ENCODE assay signal across 13 cellular contexts in genomic region chr1:223709598-223709997, GRCh38. TPM values are rescaled to one million over a fixed set of nuclear protein-coding genes. Genes with fewer than 3 reads are reported as not detected.
A peak's percentile ranks its signal among the peaks of the same experiment; 100 is the strongest.
DNase-seq lines count a peak whose midpoint lies in the region; ATAC-seq, FAIRE-seq and TF ChIP-seq lines count a peak whose summit lies in the region.
"Had no signal": no experiment of that assay in that cellular context is flagged by ENCODE, and none has a peak within 500 bp of the region (broad histone marks: within the 10 kb centered on the region; RNA-seq: fewer than 3 reads in every experiment).

No MANE protein-coding gene starts in this region.

- no peak overlapping the region for H3K27ac ChIP-seq in neural progenitor cell
- H3K27ac ChIP-seq: Peyer's patch had no signal

- H3F3A ChIP-seq in Loucy (ENCODE audit: low read depth) (no peaks in the 10 kb centered on the region), neural progenitor cell (ENCODE audit: low read depth) (peaks cover 4% of the 10 kb centered on the region)

- H3K9me3 Mint-ChIP-seq in neural progenitor cell = no peaks in the 10 kb centered on the region
- H3K9me3 Mint-ChIP-seq: activated B cell treated with CpG ODN at 0.5 μM for 24 hours; activated T-cell treated with anti-CD3 and anti-CD28 coated beads, Interleukin-2, amount 50 U/mL, for 72 hours; naive B cell had no signal

- TF ChIP-seq CTCF in D721Med (IDR thresholded peaks at IDR 0.05; ENCODE audit: insufficient read depth, missing control alignments) (peak; percentile 5), Loucy (conservative IDR thresholded peaks at IDR 0.05; ENCODE audit: low read length) (peak; percentile 55), cardiac fibroblast (IDR thresholded peaks at IDR 0.05; ENCODE audit: low read depth, low read length) (peak; percentile 54), neural progenitor cell (IDR thresholded peaks at IDR 0.05) (peak; percentile 18)

- peaks cover 6% of the 10 kb centered on the region for H3K4me1 ChIP-seq in Loucy (ENCODE audit: insufficient read depth, low read length, poor library complexity, severe bottlenecking)
- no peaks in the 10 kb centered on the region for H3K4me1 ChIP-seq in neural progenitor cell

- no peaks in the 10 kb centered on the region for H3K9me3 ChIP-seq in Loucy (ENCODE audit: insufficient read depth, low read depth, low read length)
- no peaks in the 10 kb centered on the region for H3K9me3 ChIP-seq in neural progenitor cell (ENCODE audit: low read depth)

- H3K9ac ChIP-seq in Loucy (ENCODE audit: low read depth, low read length, poor library complexity, severe bottlenecking) = no peak overlapping the region
- H3K9ac ChIP-seq in neural progenitor cell = no peak overlapping the region

- no peak for DNase-seq in D721Med (ENCODE audit: insufficient read length, low spot score)
- peak; percentile 54 to 61 for DNase-seq in cardiac fibroblast (ENCODE audit: low read depth in 2 of 2)
- DNase-seq in neural progenitor cell (ENCODE audit: low spot score) = no peak
- DNase-seq in anterior cingulate cortex (lab: John Stamatoyannopoulos, UW) = no peak
- DNase-seq: activated B cell treated with CpG ODN at 0.5 μM for 24 hours; activated T-cell treated with anti-CD3 and anti-CD28 coated beads, Interleukin-2, amount 50 U/mL, for 72 hours; naive B cell; NCI-H187; stimulated activated naive CD4-positive, alpha-beta T cell had no signal

- H3K36me3 Mint-ChIP-seq in neural progenitor cell = no peaks in the 10 kb centered on the region
- H3K36me3 Mint-ChIP-seq: naive B cell had no signal

- H3K4me1 Mint-ChIP-seq in neural progenitor cell = peaks cover 44% of the 10 kb centered on the region

- H3K4me3 ChIP-seq in Loucy (ENCODE audit: low read length, poor library complexity, severe bottlenecking) (no peak overlapping the region), cardiac fibroblast (replicated peaks in 1 of 2; ENCODE audit: low read depth in 2 of 2, low read length in 2 of 2) (no peak overlapping the region), neural progenitor cell (no peak overlapping the region)
- H3K4me3 ChIP-seq: Peyer's patch had no signal

- H3K4me3 Mint-ChIP-seq in neural progenitor cell = no peak overlapping the region
- H3K4me3 Mint-ChIP-seq: activated B cell treated with CpG ODN at 0.5 μM for 24 hours; activated T-cell treated with anti-CD3 and anti-CD28 coated beads, Interleukin-2, amount 50 U/mL, for 72 hours had no signal

- H3K36me3 ChIP-seq in Loucy (ENCODE audit: insufficient read depth, low read length) (no peaks in the 10 kb centered on the region), neural progenitor cell (no peaks in the 10 kb centered on the region)
- H3K36me3 ChIP-seq: Peyer's patch had no signal

- no peak overlapping the region for H3K27ac Mint-ChIP-seq in neural progenitor cell
- H3K27ac Mint-ChIP-seq: activated B cell treated with CpG ODN at 0.5 μM for 24 hours had no signal

- no peak for ATAC-seq in GM18907 (IDR thresholded peaks at IDR 0.05; ENCODE audit: unreplicated experiment)
- ATAC-seq in HG02610 (IDR thresholded peaks at IDR 0.05; ENCODE audit: unreplicated experiment) = no peak
- ATAC-seq: activated T-cell treated with anti-CD3 and anti-CD28 coated beads, Interleukin-2, amount 50 U/mL, for 72 hours had no signal

- H3K27me3 ChIP-seq in Loucy (ENCODE audit: insufficient read depth, low read length, poor library complexity, severe bottlenecking) = no peaks in the 10 kb centered on the region
- peaks cover 18% of the 10 kb centered on the region for H3K27me3 ChIP-seq in neural progenitor cell
- H3K27me3 ChIP-seq: Peyer's patch had no signal

- H4K20me1 ChIP-seq in Loucy (ENCODE audit: insufficient read depth, low read length, poor library complexity, severe bottlenecking) (no peaks in the 10 kb centered on the region), neural progenitor cell (ENCODE audit: low read depth) (no peaks in the 10 kb centered on the region)

- FAIRE-seq in D721Med (lab: Jason Lieb, UNC) = no peak

- H3K4me2 ChIP-seq in Loucy (ENCODE audit: low read depth, low read length, poor library complexity, severe bottlenecking) (no peak overlapping the region), neural progenitor cell (no peak overlapping the region)

- H2AFZ ChIP-seq in Loucy (ENCODE audit: low read length) (no peak overlapping the region), neural progenitor cell (replicated peaks) (no peak overlapping the region)

- no peaks in the 10 kb centered on the region for H3K79me2 ChIP-seq in Loucy (ENCODE audit: insufficient read depth, low read length)
- H3K79me2 ChIP-seq in neural progenitor cell (ENCODE audit: low read depth) = no peaks in the 10 kb centered on the region

- no peaks in the 10 kb centered on the region for H3K9me2 ChIP-seq in Loucy (replicated peaks; ENCODE audit: low read depth, low read length)

- peaks cover 14% of the 10 kb centered on the region for H3K27me3 Mint-ChIP-seq in neural progenitor cell (ENCODE audit: insufficient read depth, low read depth)
- H3K27me3 Mint-ChIP-seq: activated B cell treated with CpG ODN at 0.5 μM for 24 hours had no signal

RNA-seq across cellular contexts. Expression of gene CAPN2, which starts 2.7 kb away (rescaled TPM):
- 61.7 and 64.2 TPM in 2 replicates for total RNA-seq in neural progenitor cell (ENCODE audit: low replicate concordance)

RNA-seq across cellular contexts. Expression of gene CAPN8, which starts 44.1 kb away (rescaled TPM):
- not detected in 2 replicates for total RNA-seq in neural progenitor cell (ENCODE audit: low replicate concordance)
- total RNA-seq: activated B cell treated with CpG ODN at 0.5 μM for 24 hours; activated T-cell treated with anti-CD3 and anti-CD28 coated beads, Interleukin-2, amount 50 U/mL, for 72 hours had no signal

Comparison
In these comparisons a context has a peak if more than half of its experiments do, and no peak if none do; other contexts are left out.
1. DNase-seq: peak in cardiac fibroblast (2 of 2); none in D721Med (single experiment), neural progenitor cell (single experiment) and anterior cingulate cortex (0 of 58).
2. CTCF ChIP-seq: peak in every context shown above with its lines; median percentile 55 in Loucy; 54 in cardiac fibroblast; 18 in neural progenitor cell; 5 in D721Med.